In the genomic region with DNA sequence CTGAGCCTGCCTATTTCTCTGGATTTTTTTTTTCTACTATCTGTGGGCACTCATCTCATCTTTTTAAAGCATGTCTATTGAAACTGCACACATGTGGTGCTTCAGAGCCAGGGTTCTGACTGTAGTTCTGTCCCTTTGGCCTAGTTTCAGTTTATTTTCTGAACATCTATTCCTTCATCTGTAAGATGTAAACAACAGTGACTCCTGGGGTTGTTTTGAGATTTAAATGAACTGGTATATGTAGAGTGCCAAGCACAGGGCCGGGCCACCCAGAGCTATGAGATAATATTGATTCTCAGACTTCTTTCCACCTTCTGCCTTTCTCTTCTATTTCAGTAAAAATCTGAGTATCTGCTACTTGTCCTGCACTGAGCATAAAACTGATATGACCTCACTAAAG, we compare ENCODE assay signal across 31 cellular contexts.
"Had no signal": no experiment of that assay in that cellular context is flagged by ENCODE, and none has a peak within 500 bp of the region (broad histone marks: within the 10 kb centered on the region; RNA-seq: fewer than 3 reads in every experiment).

No MANE protein-coding gene starts in this region.

- H3K9ac ChIP-seq: neural progenitor cell, parathyroid adenoma had no signal

- DNase-seq: naive thymus-derived CD8-positive, alpha-beta T cell; occipital lobe; ovary; posterior cingulate gyrus; psoas muscle; right cardiac atrium; spleen; stimulated activated CD4-positive, alpha-beta T cell treated with anti-CD3 and anti-CD28 coated beads, Interleukin-12 subunit alpha, Interleukin-12 subunit beta, amount 100 ng/mL, for 4 hours; stimulated activated CD4-positive, alpha-beta T cell treated with anti-CD3 and anti-CD28 coated beads, Interleukin-1b, Interleukin-23, amount 100 ng/mL, for 48 hours; stimulated activated CD4-positive, alpha-beta T cell treated with anti-CD3 and anti-CD28 coated beads, Interleukin-4, amount 100 ng/mL, for 1 hour; stimulated activated CD4-positive, alpha-beta T cell treated with anti-CD3 and anti-CD28 coated beads, Interleukin-4, amount 100 ng/mL, for 4 hours; stimulated activated CD8-positive, alpha-beta memory T cell treated with anti-CD3 and anti-CD28 coated beads, Interleukin-4, amount 100 ng/mL, for 48 hours; stimulated activated naive CD4-positive, alpha-beta T cell; stimulated activated naive CD8-positive, alpha-beta T cell treated with anti-CD3 and anti-CD28 coated beads, Interleukin-15, amount 100 ng/mL, for 72 hours; stimulated activated naive CD8-positive, alpha-beta T cell treated with anti-CD3 and anti-CD28 coated beads, Interleukin-15, Interleukin-2, amounts not matched to agents 100 U/mL and 50 U/mL, for 24 hours; substantia nigra; testis; tibial artery; transverse colon; upper lobe of right lung; uterus had no signal

- H3K27ac ChIP-seq: neural progenitor cell, ovary, parathyroid adenoma, psoas muscle, skin epidermis, spleen, suprapubic skin, testis, tibial artery, transverse colon, upper lobe of right lung, uterus had no signal

- H3K4me3 Mint-ChIP-seq: naive thymus-derived CD8-positive, alpha-beta T cell; natural killer cell treated with Interleukin-12 subunit alpha and Interleukin-12 subunit beta and Interleukin-15 and Interleukin-18, amount 100 ng/mL, for 72 hours; neural progenitor cell; stimulated activated memory B cell treated with anti-CD40 and anti-IgM and Interleukin-4, amounts not matched to agents 10 μg/mL and 1 μg/mL and 100 μg/mL, for 72 hours; stimulated activated naive CD8-positive, alpha-beta T cell treated with anti-CD3 and anti-CD28 coated beads, Interleukin-15, amount 100 ng/mL, for 72 hours; type B pancreatic cell had no signal

- H3K36me3 Mint-ChIP-seq: natural killer cell treated with Interleukin-12 subunit alpha and Interleukin-12 subunit beta and Interleukin-15 and Interleukin-18, amount 100 ng/mL, for 72 hours; type B pancreatic cell had no signal

- H3K4me2 ChIP-seq: neural progenitor cell, smooth muscle cell had no signal

- H3K4me1 ChIP-seq: psoas muscle, spleen, suprapubic skin, testis, transverse colon, upper lobe of right lung, uterus had no signal

- H3K79me2 ChIP-seq: parathyroid adenoma had no signal

- H3K9me3 ChIP-seq: ovary, psoas muscle, spleen, suprapubic skin, testis, tibial artery, transverse colon, upper lobe of right lung, uterus had no signal

- H2AFZ ChIP-seq: neural progenitor cell, parathyroid adenoma had no signal

- H3K9me3 Mint-ChIP-seq: naive thymus-derived CD8-positive, alpha-beta T cell; natural killer cell treated with Interleukin-12 subunit alpha and Interleukin-12 subunit beta and Interleukin-15 and Interleukin-18, amount 100 ng/mL, for 72 hours; neural progenitor cell; stimulated activated memory B cell treated with anti-CD40 and anti-IgM and Interleukin-4, amounts not matched to agents 10 μg/mL and 1 μg/mL and 100 μg/mL, for 72 hours; stimulated activated naive CD8-positive, alpha-beta T cell treated with anti-CD3 and anti-CD28 coated beads, Interleukin-15, amount 100 ng/mL, for 72 hours; type B pancreatic cell had no signal

- H3K27me3 ChIP-seq: neural progenitor cell, ovary, spleen, suprapubic skin, testis, tibial artery, transverse colon, upper lobe of right lung, uterus had no signal

- H3K27ac Mint-ChIP-seq: naive thymus-derived CD8-positive, alpha-beta T cell; natural killer cell treated with Interleukin-12 subunit alpha and Interleukin-12 subunit beta and Interleukin-15 and Interleukin-18, amount 100 ng/mL, for 72 hours; neural progenitor cell; progenitor cell of endocrine pancreas; stimulated activated memory B cell treated with anti-CD40 and anti-IgM and Interleukin-4, amounts not matched to agents 10 μg/mL and 1 μg/mL and 100 μg/mL, for 72 hours; stimulated activated naive CD8-positive, alpha-beta T cell treated with anti-CD3 and anti-CD28 coated beads, Interleukin-15, amount 100 ng/mL, for 72 hours; type B pancreatic cell had no signal

- ATAC-seq: naive thymus-derived CD8-positive, alpha-beta T cell; natural killer cell treated with Interleukin-12 subunit alpha and Interleukin-12 subunit beta and Interleukin-15 and Interleukin-18, amount 100 ng/mL, for 72 hours; psoas muscle; right cardiac atrium; sciatic nerve; stimulated activated memory B cell treated with anti-CD40 and anti-IgM and Interleukin-4, amounts not matched to agents 10 μg/mL and 1 μg/mL and 100 μg/mL, for 72 hours; stimulated activated naive CD8-positive, alpha-beta T cell treated with anti-CD3 and anti-CD28 coated beads, Interleukin-15, amount 100 ng/mL, for 72 hours; stimulated activated naive CD8-positive, alpha-beta T cell treated with anti-CD3 and anti-CD28 coated beads, Interleukin-15, Interleukin-2, amounts not matched to agents 100 U/mL and 50 U/mL, for 24 hours had no signal

- H3K4me1 Mint-ChIP-seq: stimulated activated memory B cell treated with anti-CD40 and anti-IgM and Interleukin-4, amounts not matched to agents 10 μg/mL and 1 μg/mL and 100 μg/mL, for 72 hours; stimulated activated naive CD8-positive, alpha-beta T cell treated with anti-CD3 and anti-CD28 coated beads, Interleukin-15, amount 100 ng/mL, for 72 hours had no signal

- H3K36me3 ChIP-seq: neural progenitor cell, ovary, suprapubic skin, tibial artery, transverse colon, upper lobe of right lung, uterus had no signal

- H3K27me3 Mint-ChIP-seq: naive thymus-derived CD8-positive, alpha-beta T cell; progenitor cell of endocrine pancreas; stimulated activated memory B cell treated with anti-CD40 and anti-IgM and Interleukin-4, amounts not matched to agents 10 μg/mL and 1 μg/mL and 100 μg/mL, for 72 hours; stimulated activated naive CD8-positive, alpha-beta T cell treated with anti-CD3 and anti-CD28 coated beads, Interleukin-15, amount 100 ng/mL, for 72 hours; type B pancreatic cell had no signal

- H3K4me3 ChIP-seq: neural progenitor cell, ovary, psoas muscle, skin epidermis, smooth muscle cell, spleen, suprapubic skin, testis, tibial artery, transverse colon, upper lobe of right lung, uterus had no signal
